ENCODE assay signal across 8 cellular contexts in genomic region chr2:10448646-10449480, GRCh38.
DNase-seq lines count a peak whose midpoint lies in the region; ATAC-seq, FAIRE-seq and TF ChIP-seq lines count a peak whose summit lies in the region.

No MANE protein-coding gene starts in this region.

- H3K27me3 ChIP-seq in mucosa of stomach (ENCODE audit: control insufficient read depth, insufficient read depth, low read length), result no peaks in the 10 kb centered on the region

- H3K27ac Mint-ChIP-seq in effector memory CD8-positive, alpha-beta T cell, result peak overlapping the region; percentile 89 to 93

- H3K4me3 ChIP-seq in AG10803 (ENCODE audit: low read length) (peak overlapping the region; percentile 80), mucosa of stomach (ENCODE audit: low read length) (peak overlapping the region; percentile 71)

- H3K9me3 Mint-ChIP-seq in effector memory CD8-positive, alpha-beta T cell, result no peaks in the 10 kb centered on the region

- H3K27me3 Mint-ChIP-seq in effector memory CD8-positive, alpha-beta T cell, result no peaks in the 10 kb centered on the region

- FAIRE-seq in GM19239 (lab: Jason Lieb, UNC), result peak; percentile 80

- H3K4me3 Mint-ChIP-seq in effector memory CD8-positive, alpha-beta T cell, result peak overlapping the region; percentile 78 to 80

- DNase-seq in AG10803 (ENCODE audit: low read depth) (peak; percentile 25), GM19239 (ENCODE audit: insufficient read length, low spot score) (peak; percentile 96), NCI-H69 (lab: John Stamatoyannopoulos, UW) (peak; percentile 97)
- DNase-seq in activated CD4-positive, alpha-beta T cell treated with anti-CD3 and anti-CD28 coated beads, Interleukin-2, amount 50 U/mL, for 1 hour, result peak; percentile 91
- DNase-seq in effector memory CD8-positive, alpha-beta T cell, result peak; percentile 85 to 88 (median 87)
- peak; percentile 91 for DNase-seq in stimulated activated CD8-positive, alpha-beta memory T cell treated with anti-CD3 and anti-CD28 coated beads, Interleukin-4, amount 100 ng/mL, for 48 hours

- peaks cover 46% of the 10 kb centered on the region for H3K36me3 Mint-ChIP-seq in effector memory CD8-positive, alpha-beta T cell (ENCODE audit: insufficient read depth)

- peak; percentile 46 for ATAC-seq in HG03378 (IDR thresholded peaks at IDR 0.05; ENCODE audit: unreplicated experiment)
- ATAC-seq in effector memory CD8-positive, alpha-beta T cell (replicated peaks), result peak; percentile 55

- H3K4me1 Mint-ChIP-seq in effector memory CD8-positive, alpha-beta T cell (ENCODE audit: low read depth in 2 of 2), result peaks cover 13 to 17% of the 10 kb centered on the region in 2 donors

- peaks cover 46% of the 10 kb centered on the region for H3K4me1 ChIP-seq in mucosa of stomach (ENCODE audit: control insufficient read depth, insufficient read depth, low read length)

- no peaks in the 10 kb centered on the region for H3K9me3 ChIP-seq in mucosa of stomach (ENCODE audit: control insufficient read depth, low read length)

- peak; percentile 24 for TF ChIP-seq CTCF in AG10803 (conservative IDR thresholded peaks at IDR 0.05; ENCODE audit: low read length)

- no peaks in the 10 kb centered on the region for H3K36me3 ChIP-seq in mucosa of stomach (ENCODE audit: control insufficient read depth, insufficient read depth, low read length)

- peak overlapping the region; percentile 86 for H3K9ac ChIP-seq in mucosa of stomach (ENCODE audit: low read length)

Comparison
In these comparisons a context has a peak if more than half of its experiments do, and no peak if none do; other contexts are left out.
1. Peak in every context shown above with its lines: DNase-seq, ATAC-seq and H3K4me3 ChIP-seq.
2. DNase-seq: peak in every context shown above with its lines; median percentile 97 in NCI-H69; 96 in GM19239; 91 in activated CD4-positive, alpha-beta T cell treated with anti-CD3 and anti-CD28 coated beads, Interleukin-2, amount 50 U/mL, for 1 hour; 91 in stimulated activated CD8-positive, alpha-beta memory T cell treated with anti-CD3 and anti-CD28 coated beads, Interleukin-4, amount 100 ng/mL, for 48 hours; 87 in effector memory CD8-positive, alpha-beta T cell; 25 in AG10803.